Comparison of ENCODE assay signal across 12 cellular contexts in genomic region chr10:124676416-124677062, GRCh38.
A peak's percentile ranks its signal among the peaks of the same experiment; 100 is the strongest.
DNase-seq lines count a peak whose midpoint lies in the region; ATAC-seq and TF ChIP-seq lines count a peak whose summit lies in the region.
"Had no signal": no experiment of that assay in that cellular context is flagged by ENCODE, and none has a peak within 500 bp of the region (broad histone marks: within the 10 kb centered on the region; RNA-seq: fewer than 3 reads in every experiment).

No MANE protein-coding gene starts in this region.

- peaks cover 12% of the 10 kb centered on the region for H3K4me1 Mint-ChIP-seq in WTC11
- peaks cover 93% of the 10 kb centered on the region for H3K4me1 Mint-ChIP-seq in stimulated activated effector memory CD8-positive, alpha-beta T cell treated with anti-CD3 and anti-CD28 coated beads, Interleukin-12 subunit alpha, Interleukin-12 subunit beta, amount 100 ng/mL, for 72 hours

- H3K9me3 Mint-ChIP-seq in WTC11: no peaks in the 10 kb centered on the region
- no peaks in the 10 kb centered on the region for H3K9me3 Mint-ChIP-seq in stimulated activated effector memory CD8-positive, alpha-beta T cell treated with anti-CD3 and anti-CD28 coated beads, Interleukin-12 subunit alpha, Interleukin-12 subunit beta, amount 100 ng/mL, for 72 hours

- H3K36me3 Mint-ChIP-seq in WTC11: peaks cover 20% of the 10 kb centered on the region
- peaks cover 88% of the 10 kb centered on the region for H3K36me3 Mint-ChIP-seq in stimulated activated effector memory CD8-positive, alpha-beta T cell treated with anti-CD3 and anti-CD28 coated beads, Interleukin-12 subunit alpha, Interleukin-12 subunit beta, amount 100 ng/mL, for 72 hours

- H3K36me3 ChIP-seq in HEK293 (ENCODE audit: control insufficient read depth in 2 of 2, insufficient read depth in 1 of 2, low read length in 2 of 2): peaks cover 0 to 23% of the 10 kb centered on the region in 2 experiments; a peak in 2 of 3 replicates

- H3K4me3 ChIP-seq in HEK293 (ENCODE audit: low read depth, low read length) (no peak overlapping the region), right cardiac atrium (ENCODE audit: low read length) (no peak overlapping the region)

- H3K4me1 ChIP-seq in HEK293 (ENCODE audit: control insufficient read depth, insufficient read depth, low read length) (no peaks in the 10 kb centered on the region), right cardiac atrium (ENCODE audit: control insufficient read depth, insufficient read depth, low read length) (peaks cover 66% of the 10 kb centered on the region)

- intact Hi-C loops in right cardiac atrium (cut with DNase I): loop anchor here in 1 of 4 donors (5.0 kb wide), 1 partner anchor 34 kb away; no protein-coding TSS in a partner anchor

- CTCF ChIA-PET in HEK293 (lab: Yijun Ruan, JAX): interaction anchor here (0.6 to 1.4 kb wide), 2 partner anchors 65 to 138 kb away, joined by 3 to 4 read pairs; no protein-coding TSS in a partner anchor
- CTCF ChIA-PET in WTC11 (lab: Charles Lee): interaction anchor here (1.7 kb wide), 1 partner anchor 65 kb away, joined by 7 read pairs; no protein-coding TSS in a partner anchor

- no peaks in the 10 kb centered on the region for H3K9me3 ChIP-seq in HEK293 (ENCODE audit: control insufficient read depth, insufficient read depth, low read depth, low read length)
- no peaks in the 10 kb centered on the region for H3K9me3 ChIP-seq in right cardiac atrium (ENCODE audit: control insufficient read depth, low read length)

- H3K27me3 Mint-ChIP-seq in WTC11 (ENCODE audit: low read depth): no peaks in the 10 kb centered on the region

- POLR2A ChIA-PET in HEK293 (lab: Yijun Ruan, JAX): no interaction called here
- POLR2A ChIA-PET in WTC11 (lab: Charles Lee): interaction anchor here (1.0 kb wide), 1 partner anchor 65 kb away, joined by 4 read pairs; no protein-coding TSS in a partner anchor

- H3K27ac ChIP-seq in HEK293 (ENCODE audit: extremely low read depth, low read depth, low read length) (no peak overlapping the region), right cardiac atrium (ENCODE audit: low read length) (peak overlapping the region; percentile 95)

- WGBS in right cardiac atrium: 65% methylated on average over 15 of the region's 15 CpGs

- no peak for DNase-seq in WTC11 (ENCODE audit: low spot score)
- peak; percentile 7 to 59 (median 42) for DNase-seq in right cardiac atrium
- no peak for DNase-seq in stimulated activated effector memory CD8-positive, alpha-beta T cell treated with anti-CD3 and anti-CD28 coated beads, Interleukin-12 subunit alpha, Interleukin-12 subunit beta, amount 100 ng/mL, for 72 hours (ENCODE audit: low spot score in 2 of 2)
- no peak for DNase-seq in D341Med (ENCODE audit: low spot score)
- DNase-seq: COR-L47, IMR-90, mammary epithelial cell, NCI-H146, NCI-H526 treated with DMSO at 0.1 percent for 48 hours had no signal

- no peaks in the 10 kb centered on the region for H3K27me3 ChIP-seq in right cardiac atrium (ENCODE audit: control insufficient read depth, insufficient read depth)

- no peak overlapping the region for H3K4me3 Mint-ChIP-seq in WTC11
- H3K4me3 Mint-ChIP-seq in stimulated activated effector memory CD8-positive, alpha-beta T cell treated with anti-CD3 and anti-CD28 coated beads, Interleukin-12 subunit alpha, Interleukin-12 subunit beta, amount 100 ng/mL, for 72 hours: peak overlapping the region; percentile 7

- H3K27ac Mint-ChIP-seq in WTC11: peak overlapping the region; percentile 42
- H3K27ac Mint-ChIP-seq in stimulated activated effector memory CD8-positive, alpha-beta T cell treated with anti-CD3 and anti-CD28 coated beads, Interleukin-12 subunit alpha, Interleukin-12 subunit beta, amount 100 ng/mL, for 72 hours: peak overlapping the region; percentile 95

- ATAC-seq in WTC11: no peak
- no peak for ATAC-seq in right cardiac atrium
- ATAC-seq in stimulated activated effector memory CD8-positive, alpha-beta T cell treated with anti-CD3 and anti-CD28 coated beads, Interleukin-12 subunit alpha, Interleukin-12 subunit beta, amount 100 ng/mL, for 72 hours: no peak
- ATAC-seq in HG03469 (IDR thresholded peaks at IDR 0.05; ENCODE audit: unreplicated experiment): no peak
- ATAC-seq in HG02798 (IDR thresholded peaks at IDR 0.05; ENCODE audit: poor library complexity, unreplicated experiment): no peak

- TF ChIP-seq CTCF in HEK293 (tag by site-specific recombination; IDR thresholded peaks at IDR 0.05): no peak
- no peak for TF ChIP-seq CTCF in WTC11 (IDR thresholded peaks at IDR 0.05)

TF ChIP-seq in HEK293, 187 proteins besides CTCF, POLR2A, EP300 and RAD21:
- no peak for TF ChIP-seq PRDM4 (tag by site-specific recombination; IDR thresholded peaks at IDR 0.05)
- no peak for TF ChIP-seq PRDM1 (tag by site-specific recombination; IDR thresholded peaks at IDR 0.05)
- no peak for TF ChIP-seq ZNF350 (tag by site-specific recombination; IDR thresholded peaks at IDR 0.05)
- TF ChIP-seq GLIS2 (tag by site-specific recombination; IDR thresholded peaks at IDR 0.05): 0 out of 2 replicates have a peak, but pooled peaks have one; percentile 14
TF ChIP-seq in HEK293: peak in this region for 1.

TF ChIP-seq in WTC11, 78 proteins besides CTCF, POLR2A, EP300 and RAD21 (continues in another document):
- TF ChIP-seq STAT6 (CRISPR knock-in tag; conservative IDR thresholded peaks at IDR 0.05; ENCODE audit: low read depth): no peak
- no peak for TF ChIP-seq GTF2I (CRISPR knock-in tag; conservative IDR thresholded peaks at IDR 0.05)
- no peak for TF ChIP-seq ZNF671 (CRISPR knock-in tag; IDR thresholded peaks at IDR 0.05)
- TF ChIP-seq KAT7 (CRISPR knock-in tag; IDR thresholded peaks at IDR 0.05; ENCODE audit: borderline replicate concordance): no peak
- TF ChIP-seq ZSCAN18 (CRISPR knock-in tag; IDR thresholded peaks at IDR 0.05): no peak
- no peak for TF ChIP-seq PRRX2 (CRISPR knock-in tag; IDR thresholded peaks at IDR 0.05)
- no peak for TF ChIP-seq TCF7 (CRISPR knock-in tag; IDR thresholded peaks at IDR 0.05; ENCODE audit: low read depth)
- no peak for TF ChIP-seq ZNF416 (CRISPR knock-in tag; IDR thresholded peaks at IDR 0.05)
- TF ChIP-seq SP1 (CRISPR knock-in tag; conservative IDR thresholded peaks at IDR 0.05): no peak
- TF ChIP-seq HMGA2 (CRISPR knock-in tag; IDR thresholded peaks at IDR 0.05): no peak
- no peak for TF ChIP-seq E2F5 (CRISPR knock-in tag; IDR thresholded peaks at IDR 0.05)
- TF ChIP-seq ATF6 (CRISPR knock-in tag; IDR thresholded peaks at IDR 0.05): no peak
- TF ChIP-seq ESRRA (CRISPR knock-in tag; IDR thresholded peaks at IDR 0.05; ENCODE audit: borderline replicate concordance): no peak
- no peak for TF ChIP-seq SMAD4 (CRISPR knock-in tag; IDR thresholded peaks at IDR 0.05)

Comparison
In these comparisons a context has a peak if more than half of its experiments do, and no peak if none do; other contexts are left out.
1. DNase-seq: peak in right cardiac atrium (3 of 3); none in WTC11 (single experiment), stimulated activated effector memory CD8-positive, alpha-beta T cell treated with anti-CD3 and anti-CD28 coated beads, Interleukin-12 subunit alpha, Interleukin-12 subunit beta, amount 100 ng/mL, for 72 hours (0 of 2) and D341Med (single experiment).